In the genomic region with DNA sequence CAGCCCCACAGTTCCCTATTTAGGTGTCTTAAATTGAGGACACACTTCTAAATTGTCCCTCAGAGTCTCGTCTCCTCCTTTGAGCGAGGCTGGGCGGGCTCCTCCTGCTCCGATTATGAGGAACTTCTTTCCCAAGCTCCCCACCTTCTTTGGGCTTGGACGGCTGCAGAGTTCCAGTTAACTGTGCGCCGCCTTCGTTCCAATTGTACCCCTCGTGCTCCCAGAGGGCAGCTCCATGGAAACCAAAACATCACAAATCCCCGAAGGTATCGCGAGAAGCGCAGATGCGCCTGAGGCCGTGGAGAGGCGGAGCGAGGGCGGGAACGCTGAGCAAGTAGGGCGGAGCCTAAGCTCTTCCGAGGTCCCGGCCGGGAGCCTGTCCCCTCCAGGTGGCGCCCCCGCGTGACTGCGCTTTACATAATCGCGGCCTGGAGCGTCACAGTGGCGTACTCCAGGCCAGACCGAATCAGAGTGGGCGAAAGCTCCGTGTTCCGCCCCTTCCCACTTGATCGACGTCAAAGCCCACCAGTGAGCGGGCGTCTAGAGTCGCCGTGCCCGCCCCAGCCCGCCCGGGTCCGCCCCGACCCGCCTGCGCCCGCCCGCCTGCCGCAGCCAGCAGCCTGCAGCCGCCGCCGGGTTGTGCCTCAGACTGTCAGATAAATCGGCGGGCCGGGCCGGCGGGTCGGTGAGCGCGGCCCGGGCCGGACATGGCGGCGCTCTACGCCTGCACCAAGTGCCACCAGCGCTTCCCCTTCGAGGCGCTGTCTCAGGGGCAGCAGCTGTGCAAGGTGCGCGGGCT, we compare ENCODE assay signal across 1 cellular context.
TF ChIP-seq lines count a peak whose summit lies in the region.

A gene (plus strand): TSS at position 588 of the 799 bp plus-strand sequence. CDS start 120 bp downstream, at position 708.

TF ChIP-seq in HepG2, 621 proteins besides CTCF, POLR2A, EP300 and RAD21 (continued from another document and continues in another):
- TF ChIP-seq, protein P1, sequence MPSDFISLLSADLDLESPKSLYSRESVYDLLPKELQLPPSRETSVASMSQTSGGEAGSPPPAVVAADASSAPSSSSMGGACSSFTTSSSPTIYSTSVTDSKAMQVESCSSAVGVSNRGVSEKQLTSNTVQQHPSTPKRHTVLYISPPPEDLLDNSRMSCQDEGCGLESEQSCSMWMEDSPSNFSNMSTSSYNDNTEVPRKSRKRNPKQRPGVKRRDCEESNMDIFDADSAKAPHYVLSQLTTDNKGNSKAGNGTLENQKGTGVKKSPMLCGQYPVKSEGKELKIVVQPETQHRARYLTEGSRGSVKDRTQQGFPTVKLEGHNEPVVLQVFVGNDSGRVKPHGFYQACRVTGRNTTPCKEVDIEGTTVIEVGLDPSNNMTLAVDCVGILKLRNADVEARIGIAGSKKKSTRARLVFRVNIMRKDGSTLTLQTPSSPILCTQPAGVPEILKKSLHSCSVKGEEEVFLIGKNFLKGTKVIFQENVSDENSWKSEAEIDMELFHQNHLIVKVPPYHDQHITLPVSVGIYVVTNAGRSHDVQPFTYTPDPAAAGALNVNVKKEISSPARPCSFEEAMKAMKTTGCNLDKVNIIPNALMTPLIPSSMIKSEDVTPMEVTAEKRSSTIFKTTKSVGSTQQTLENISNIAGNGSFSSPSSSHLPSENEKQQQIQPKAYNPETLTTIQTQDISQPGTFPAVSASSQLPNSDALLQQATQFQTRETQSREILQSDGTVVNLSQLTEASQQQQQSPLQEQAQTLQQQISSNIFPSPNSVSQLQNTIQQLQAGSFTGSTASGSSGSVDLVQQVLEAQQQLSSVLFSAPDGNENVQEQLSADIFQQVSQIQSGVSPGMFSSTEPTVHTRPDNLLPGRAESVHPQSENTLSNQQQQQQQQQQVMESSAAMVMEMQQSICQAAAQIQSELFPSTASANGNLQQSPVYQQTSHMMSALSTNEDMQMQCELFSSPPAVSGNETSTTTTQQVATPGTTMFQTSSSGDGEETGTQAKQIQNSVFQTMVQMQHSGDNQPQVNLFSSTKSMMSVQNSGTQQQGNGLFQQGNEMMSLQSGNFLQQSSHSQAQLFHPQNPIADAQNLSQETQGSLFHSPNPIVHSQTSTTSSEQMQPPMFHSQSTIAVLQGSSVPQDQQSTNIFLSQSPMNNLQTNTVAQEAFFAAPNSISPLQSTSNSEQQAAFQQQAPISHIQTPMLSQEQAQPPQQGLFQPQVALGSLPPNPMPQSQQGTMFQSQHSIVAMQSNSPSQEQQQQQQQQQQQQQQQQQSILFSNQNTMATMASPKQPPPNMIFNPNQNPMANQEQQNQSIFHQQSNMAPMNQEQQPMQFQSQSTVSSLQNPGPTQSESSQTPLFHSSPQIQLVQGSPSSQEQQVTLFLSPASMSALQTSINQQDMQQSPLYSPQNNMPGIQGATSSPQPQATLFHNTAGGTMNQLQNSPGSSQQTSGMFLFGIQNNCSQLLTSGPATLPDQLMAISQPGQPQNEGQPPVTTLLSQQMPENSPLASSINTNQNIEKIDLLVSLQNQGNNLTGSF (CRISPR knock-in tag; IDR thresholded peaks at IDR 0.05): peak; percentile 72; the same call in 1 of the 2 replicates
- peak; percentile 57 for TF ChIP-seq CEBPG (CRISPR knock-in tag; IDR thresholded peaks at IDR 0.05)
- TF ChIP-seq, protein P2, sequence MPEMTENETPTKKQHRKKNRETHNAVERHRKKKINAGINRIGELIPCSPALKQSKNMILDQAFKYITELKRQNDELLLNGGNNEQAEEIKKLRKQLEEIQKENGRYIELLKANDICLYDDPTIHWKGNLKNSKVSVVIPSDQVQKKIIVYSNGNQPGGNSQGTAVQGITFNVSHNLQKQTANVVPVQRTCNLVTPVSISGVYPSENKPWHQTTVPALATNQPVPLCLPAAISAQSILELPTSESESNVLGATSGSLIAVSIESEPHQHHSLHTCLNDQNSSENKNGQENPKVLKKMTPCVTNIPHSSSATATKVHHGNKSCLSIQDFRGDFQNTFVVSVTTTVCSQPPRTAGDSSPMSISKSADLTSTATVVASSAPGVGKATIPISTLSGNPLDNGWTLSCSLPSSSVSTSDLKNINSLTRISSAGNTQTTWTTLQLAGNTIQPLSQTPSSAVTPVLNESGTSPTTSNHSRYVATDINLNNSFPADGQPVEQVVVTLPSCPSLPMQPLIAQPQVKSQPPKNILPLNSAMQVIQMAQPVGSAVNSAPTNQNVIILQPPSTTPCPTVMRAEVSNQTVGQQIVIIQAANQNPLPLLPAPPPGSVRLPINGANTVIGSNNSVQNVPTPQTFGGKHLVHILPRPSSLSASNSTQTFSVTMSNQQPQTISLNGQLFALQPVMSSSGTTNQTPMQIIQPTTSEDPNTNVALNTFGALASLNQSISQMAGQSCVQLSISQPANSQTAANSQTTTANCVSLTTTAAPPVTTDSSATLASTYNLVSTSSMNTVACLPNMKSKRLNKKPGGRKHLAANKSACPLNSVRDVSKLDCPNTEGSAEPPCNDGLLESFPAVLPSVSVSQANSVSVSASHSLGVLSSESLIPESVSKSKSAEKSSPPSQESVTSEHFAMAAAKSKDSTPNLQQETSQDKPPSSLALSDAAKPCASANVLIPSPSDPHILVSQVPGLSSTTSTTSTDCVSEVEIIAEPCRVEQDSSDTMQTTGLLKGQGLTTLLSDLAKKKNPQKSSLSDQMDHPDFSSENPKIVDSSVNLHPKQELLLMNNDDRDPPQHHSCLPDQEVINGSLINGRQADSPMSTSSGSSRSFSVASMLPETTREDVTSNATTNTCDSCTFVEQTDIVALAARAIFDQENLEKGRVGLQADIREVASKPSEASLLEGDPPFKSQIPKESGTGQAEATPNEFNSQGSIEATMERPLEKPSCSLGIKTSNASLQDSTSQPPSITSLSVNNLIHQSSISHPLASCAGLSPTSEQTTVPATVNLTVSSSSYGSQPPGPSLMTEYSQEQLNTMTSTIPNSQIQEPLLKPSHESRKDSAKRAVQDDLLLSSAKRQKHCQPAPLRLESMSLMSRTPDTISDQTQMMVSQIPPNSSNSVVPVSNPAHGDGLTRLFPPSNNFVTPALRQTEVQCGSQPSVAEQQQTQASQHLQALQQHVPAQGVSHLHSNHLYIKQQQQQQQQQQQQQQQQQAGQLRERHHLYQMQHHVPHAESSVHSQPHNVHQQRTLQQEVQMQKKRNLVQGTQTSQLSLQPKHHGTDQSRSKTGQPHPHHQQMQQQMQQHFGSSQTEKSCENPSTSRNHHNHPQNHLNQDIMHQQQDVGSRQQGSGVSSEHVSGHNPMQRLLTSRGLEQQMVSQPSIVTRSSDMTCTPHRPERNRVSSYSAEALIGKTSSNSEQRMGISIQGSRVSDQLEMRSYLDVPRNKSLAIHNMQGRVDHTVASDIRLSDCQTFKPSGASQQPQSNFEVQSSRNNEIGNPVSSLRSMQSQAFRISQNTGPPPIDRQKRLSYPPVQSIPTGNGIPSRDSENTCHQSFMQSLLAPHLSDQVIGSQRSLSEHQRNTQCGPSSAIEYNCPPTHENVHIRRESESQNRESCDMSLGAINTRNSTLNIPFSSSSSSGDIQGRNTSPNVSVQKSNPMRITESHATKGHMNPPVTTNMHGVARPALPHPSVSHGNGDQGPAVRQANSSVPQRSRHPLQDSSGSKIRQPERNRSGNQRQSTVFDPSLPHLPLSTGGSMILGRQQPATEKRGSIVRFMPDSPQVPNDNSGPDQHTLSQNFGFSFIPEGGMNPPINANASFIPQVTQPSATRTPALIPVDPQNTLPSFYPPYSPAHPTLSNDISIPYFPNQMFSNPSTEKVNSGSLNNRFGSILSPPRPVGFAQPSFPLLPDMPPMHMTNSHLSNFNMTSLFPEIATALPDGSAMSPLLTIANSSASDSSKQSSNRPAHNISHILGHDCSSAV (CRISPR knock-in tag; IDR thresholded peaks at IDR 0.05; ENCODE audit: borderline replicate concordance): no peak
- no peak for TF ChIP-seq ZNF761 (CRISPR knock-in tag; conservative IDR thresholded peaks at IDR 0.05)
- TF ChIP-seq ZNF746 (CRISPR knock-in tag; IDR thresholded peaks at IDR 0.05): no peak
- TF ChIP-seq ZBTB7B (CRISPR knock-in tag; IDR thresholded peaks at IDR 0.05): no peak; the same call in 1 of the 2 replicates
- TF ChIP-seq SP140L (CRISPR knock-in tag; IDR thresholded peaks at IDR 0.05; ENCODE audit: borderline replicate concordance): no peak
- TF ChIP-seq POLR2G (IDR thresholded peaks at IDR 0.05; ENCODE audit: low read depth, low read length): peak; percentile 72
- no peak for TF ChIP-seq ZNF589 (CRISPR knock-in tag; conservative IDR thresholded peaks at IDR 0.05)
- peak; percentile 81 for TF ChIP-seq POGZ (CRISPR knock-in tag; IDR thresholded peaks at IDR 0.05)
- TF ChIP-seq, protein P3, sequence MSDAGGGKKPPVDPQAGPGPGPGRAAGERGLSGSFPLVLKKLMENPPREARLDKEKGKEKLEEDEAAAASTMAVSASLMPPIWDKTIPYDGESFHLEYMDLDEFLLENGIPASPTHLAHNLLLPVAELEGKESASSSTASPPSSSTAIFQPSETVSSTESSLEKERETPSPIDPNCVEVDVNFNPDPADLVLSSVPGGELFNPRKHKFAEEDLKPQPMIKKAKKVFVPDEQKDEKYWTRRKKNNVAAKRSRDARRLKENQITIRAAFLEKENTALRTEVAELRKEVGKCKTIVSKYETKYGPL (CRISPR knock-in tag; IDR thresholded peaks at IDR 0.05): peak; percentile 97
- TF ChIP-seq SRSF1 (optimal IDR thresholded peaks at IDR 0.05; ENCODE audit: low read depth, low read length): peak; percentile 53
- TF ChIP-seq FOXA1 (IDR thresholded peaks at IDR 0.05): no peak
- TF ChIP-seq FOXA1 (CRISPR knock-in tag; IDR thresholded peaks at IDR 0.05): 0 out of 2 replicates have a peak, but pooled peaks have one; percentile 5
- TF ChIP-seq, protein P4, sequence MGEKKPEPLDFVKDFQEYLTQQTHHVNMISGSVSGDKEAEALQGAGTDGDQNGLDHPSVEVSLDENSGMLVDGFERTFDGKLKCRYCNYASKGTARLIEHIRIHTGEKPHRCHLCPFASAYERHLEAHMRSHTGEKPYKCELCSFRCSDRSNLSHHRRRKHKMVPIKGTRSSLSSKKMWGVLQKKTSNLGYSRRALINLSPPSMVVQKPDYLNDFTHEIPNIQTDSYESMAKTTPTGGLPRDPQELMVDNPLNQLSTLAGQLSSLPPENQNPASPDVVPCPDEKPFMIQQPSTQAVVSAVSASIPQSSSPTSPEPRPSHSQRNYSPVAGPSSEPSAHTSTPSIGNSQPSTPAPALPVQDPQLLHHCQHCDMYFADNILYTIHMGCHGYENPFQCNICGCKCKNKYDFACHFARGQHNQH (CRISPR knock-in tag; IDR thresholded peaks at IDR 0.05): peak; percentile 38
- TF ChIP-seq MTA3 (CRISPR knock-in tag; IDR thresholded peaks at IDR 0.05): no peak
- no peak for TF ChIP-seq ADNP (CRISPR knock-in tag; IDR thresholded peaks at IDR 0.05)
- peak; percentile 32; the same call in 1 of the 2 replicates for TF ChIP-seq ISL2 (CRISPR knock-in tag; IDR thresholded peaks at IDR 0.05)
- TF ChIP-seq ARNTL (CRISPR knock-in tag; IDR thresholded peaks at IDR 0.05): peak; percentile 100
- TF ChIP-seq ZNF496 (CRISPR knock-in tag; IDR thresholded peaks at IDR 0.05; ENCODE audit: insufficient replicate concordance): no peak
- TF ChIP-seq, protein P5, sequence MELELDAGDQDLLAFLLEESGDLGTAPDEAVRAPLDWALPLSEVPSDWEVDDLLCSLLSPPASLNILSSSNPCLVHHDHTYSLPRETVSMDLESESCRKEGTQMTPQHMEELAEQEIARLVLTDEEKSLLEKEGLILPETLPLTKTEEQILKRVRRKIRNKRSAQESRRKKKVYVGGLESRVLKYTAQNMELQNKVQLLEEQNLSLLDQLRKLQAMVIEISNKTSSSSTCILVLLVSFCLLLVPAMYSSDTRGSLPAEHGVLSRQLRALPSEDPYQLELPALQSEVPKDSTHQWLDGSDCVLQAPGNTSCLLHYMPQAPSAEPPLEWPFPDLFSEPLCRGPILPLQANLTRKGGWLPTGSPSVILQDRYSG (CRISPR knock-in tag; IDR thresholded peaks at IDR 0.05): no peak; the same call in 1 of the 2 replicates
- TF ChIP-seq ZFP1 (CRISPR knock-in tag; IDR thresholded peaks at IDR 0.05): 0 out of 2 replicates have a peak, but pooled peaks have one; percentile 38
- TF ChIP-seq ZNF749 (CRISPR knock-in tag; IDR thresholded peaks at IDR 0.05; ENCODE audit: borderline replicate concordance): no peak
- no peak; the same call in 1 of the 2 replicates for TF ChIP-seq ZNF776 (CRISPR knock-in tag; IDR thresholded peaks at IDR 0.05)
- peak; percentile 77 for TF ChIP-seq NKX3-1 (CRISPR knock-in tag; IDR thresholded peaks at IDR 0.05)
- no peak for TF ChIP-seq ZNF558 (CRISPR knock-in tag; IDR thresholded peaks at IDR 0.05; ENCODE audit: borderline replicate concordance)
- peak; percentile 78 for TF ChIP-seq RBFOX2 (IDR thresholded peaks at IDR 0.05; ENCODE audit: low read depth, low read length)
- no peak for TF ChIP-seq NFRKB (IDR thresholded peaks at IDR 0.05)
- 0 out of 2 replicates have a peak, but pooled peaks have one; percentile 33 for TF ChIP-seq ZNF329 (CRISPR knock-in tag; IDR thresholded peaks at IDR 0.05; ENCODE audit: low read depth)
- peak; percentile 81 for TF ChIP-seq ZFP36L1 (CRISPR knock-in tag; IDR thresholded peaks at IDR 0.05)
- no peak for TF ChIP-seq SMAD1 (CRISPR knock-in tag; IDR thresholded peaks at IDR 0.05; ENCODE audit: borderline replicate concordance, low read depth)
- TF ChIP-seq CENPT (CRISPR knock-in tag; IDR thresholded peaks at IDR 0.05; ENCODE audit: low read depth): no peak
- TF ChIP-seq MYNN (CRISPR knock-in tag; IDR thresholded peaks at IDR 0.05; ENCODE audit: low read depth): peak; percentile 75; the same call in 1 of the 2 replicates
- TF ChIP-seq ZFP62 (CRISPR knock-in tag; IDR thresholded peaks at IDR 0.05): no peak
- peak; percentile 60 for TF ChIP-seq SALL1 (CRISPR knock-in tag; IDR thresholded peaks at IDR 0.05)
- no peak for TF ChIP-seq ZNF432 (CRISPR knock-in tag; IDR thresholded peaks at IDR 0.05; ENCODE audit: borderline replicate concordance)
- TF ChIP-seq TBL1XR1 (IDR thresholded peaks at IDR 0.05; ENCODE audit: borderline replicate concordance, low read length, partially characterized antibody): peak; percentile 30
- TF ChIP-seq PHF5A (CRISPR knock-in tag; IDR thresholded peaks at IDR 0.05; ENCODE audit: low read depth, unreplicated experiment): peak; percentile 79
- peak; percentile 56; the same call in 1 of the 2 replicates for TF ChIP-seq IRF2 (CRISPR knock-in tag; IDR thresholded peaks at IDR 0.05)
- TF ChIP-seq SP4 (CRISPR knock-in tag; IDR thresholded peaks at IDR 0.05): peak; percentile 100
- no peak for TF ChIP-seq SETDB1 (CRISPR knock-in tag; IDR thresholded peaks at IDR 0.05; ENCODE audit: borderline replicate concordance)
- TF ChIP-seq KDM5B (CRISPR knock-in tag; IDR thresholded peaks at IDR 0.05; ENCODE audit: borderline replicate concordance): peak; percentile 61; the same call in 1 of the 2 replicates
- TF ChIP-seq BRCA1 (CRISPR knock-in tag; IDR thresholded peaks at IDR 0.05): peak; percentile 36; the same call in 1 of the 2 replicates
